ENCODE assay signal across 10 cellular contexts in genomic region chr5:178590141-178590923, GRCh38. TPM values are rescaled to one million over a fixed set of nuclear protein-coding genes. Genes with fewer than 3 reads are reported as not detected.
A peak's percentile ranks its signal among the peaks of the same experiment; 100 is the strongest.
DNase-seq lines count a peak whose midpoint lies in the region; ATAC-seq and TF ChIP-seq lines count a peak whose summit lies in the region.
"Had no signal": no experiment of that assay in that cellular context is flagged by ENCODE, and none has a peak within 500 bp of the region (broad histone marks: within the 10 kb centered on the region; RNA-seq: fewer than 3 reads in every experiment).

COL23A1 (minus strand) TSS chr5:178590393.

- no peak within 1 kb of the TSS for H3K27ac Mint-ChIP-seq in progenitor cell of endocrine pancreas

- peaks cover 53% of the 10 kb centered on the region for H3K27me3 Mint-ChIP-seq in progenitor cell of endocrine pancreas

- peak within 1 kb of the TSS; percentile 77 for H3K4me3 Mint-ChIP-seq in progenitor cell of endocrine pancreas (ENCODE audit: low read depth)

- TF ChIP-seq CTCF in left ventricle myocardium inferior (IDR thresholded peaks at IDR 0.05; ENCODE audit: borderline replicate concordance) (peak; percentile 73), progenitor cell of endocrine pancreas (IDR thresholded peaks at IDR 0.05; ENCODE audit: unreplicated experiment) (peak; percentile 90)

- ATAC-seq in GM21576 (IDR thresholded peaks at IDR 0.05; ENCODE audit: unreplicated experiment) (peak; percentile 45), HG03432 (IDR thresholded peaks at IDR 0.05; ENCODE audit: unreplicated experiment) (no peak)
- ATAC-seq: HCT116 had no signal

- peaks cover 13% of the 10 kb centered on the region for H3K9me3 ChIP-seq in left ventricle myocardium inferior (replicated peaks)

- peaks cover 39% of the 10 kb centered on the region for H3K4me1 ChIP-seq in left ventricle myocardium inferior

- H3K36me3 Mint-ChIP-seq in progenitor cell of endocrine pancreas (ENCODE audit: insufficient read depth), result peaks cover 15% of the 10 kb centered on the region

- peak within 1 kb of the TSS; percentile 83 for H3K27ac ChIP-seq in left ventricle myocardium inferior (replicated peaks)

- DNase-seq in AG20443 (ENCODE audit: low spot score) (peak; percentile 64), RPMI8226 (peak; percentile 51), amniotic epithelial cell (ENCODE audit: low read depth) (peak; percentile 30), left ventricle myocardium inferior (peak; percentile 72), progenitor cell of endocrine pancreas (ENCODE audit: low spot score, unreplicated experiment) (peak; percentile 24)
- no peak for DNase-seq in NK-92 treated with Interleukin-12 subunit alpha and Interleukin-12 subunit beta, amount 100 ng/mL, for 24 hours (lab: John Stamatoyannopoulos, UW)

- peaks cover 10% of the 10 kb centered on the region for H3K36me3 ChIP-seq in left ventricle myocardium inferior

- intact Hi-C loops in left ventricle myocardium inferior (cut with micrococcal nuclease), result no loop called here

- H3K27me3 ChIP-seq in left ventricle myocardium inferior (ENCODE audit: low read depth), result peaks cover 38% of the 10 kb centered on the region

- peak within 1 kb of the TSS; percentile 68 for H3K4me3 ChIP-seq in left ventricle myocardium inferior

- peaks cover 14% of the 10 kb centered on the region for H3K4me1 Mint-ChIP-seq in progenitor cell of endocrine pancreas (ENCODE audit: low read depth)

- peaks cover 11% of the 10 kb centered on the region for H3K9me3 Mint-ChIP-seq in progenitor cell of endocrine pancreas (ENCODE audit: low read depth)

RNA-seq across cellular contexts. Expression of gene COL23A1, which starts in this region (rescaled TPM):
- total RNA-seq in left ventricle myocardium inferior (27.4 TPM), progenitor cell of endocrine pancreas (0.36 and 0.64 TPM in 2 replicates)
- total RNA-seq: pulmonary artery endothelial cell had no signal

Comparison
In these comparisons a context has a peak if more than half of its experiments do, and no peak if none do; other contexts are left out.
1. RNA of gene COL23A1 (total RNA-seq): 27.4 TPM in left ventricle myocardium inferior (single experiment); 0.36 to 0.64 TPM in progenitor cell of endocrine pancreas; every median in the first group is over 10 times any median in the second.
2. Peak in DNase-seq in progenitor cell of endocrine pancreas; RNA of the gene not detected or under 1 TPM.